36 cellular contexts compared by ENCODE assay signal in the genomic region with DNA sequence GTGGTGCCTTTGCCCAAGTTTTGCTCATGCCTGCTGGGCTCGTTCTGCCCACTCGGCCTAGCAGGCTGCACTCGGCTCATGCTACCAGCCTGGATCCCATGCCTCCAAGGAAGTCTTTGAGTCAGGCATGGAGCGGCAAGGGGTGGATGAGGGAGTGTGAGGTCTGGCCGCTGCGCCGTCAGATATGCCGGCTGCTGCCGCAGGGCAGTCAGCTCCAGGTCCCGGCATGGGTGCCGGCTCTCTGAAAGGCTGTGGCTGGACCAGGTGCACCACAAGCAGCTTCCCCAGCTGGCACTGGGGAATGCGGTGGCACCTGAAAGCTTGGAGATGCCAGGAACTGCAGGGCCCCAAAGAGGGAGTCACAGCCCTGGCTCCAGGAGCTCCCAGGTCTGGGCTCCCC.
"Had no signal": no experiment of that assay in that cellular context is flagged by ENCODE, and none has a peak within 500 bp of the region (broad histone marks: within the 10 kb centered on the region; RNA-seq: fewer than 3 reads in every experiment).

No MANE protein-coding gene starts in this region.

- DNase-seq: activated B cell treated with CpG ODN at 0.5 μM for 24 hours; activated CD4-positive, alpha-beta memory T cell treated with anti-CD3 and anti-CD28 coated beads for 36 hours; activated CD4-positive, alpha-beta T cell treated with anti-CD3 and anti-CD28 coated beads for 4 hours; activated CD4-positive, alpha-beta T cell treated with anti-CD3 and anti-CD28 coated beads, Interleukin-2, amount 10 ng/mL, durations not matched to agents 24 days and 14 days; activated CD4-positive, alpha-beta T cell treated with anti-CD3 and anti-CD28 coated beads, Interleukin-2, amount 50 U/mL, for 1 hour; activated CD4-positive, alpha-beta T cell treated with anti-CD3 and anti-CD28 coated beads, Interleukin-2, amount 50 U/mL, for 4 hours; activated CD4-positive, CD25-positive, alpha-beta regulatory T cell treated with anti-CD3 and anti-CD28 coated beads, Interleukin-2, amount 50 U/mL, for 72 hours; activated CD8-positive, alpha-beta memory T cell treated with anti-CD3 and anti-CD28 coated beads, Interleukin-2, amount 50 U/mL, for 4 hours; activated CD8-positive, alpha-beta T cell treated with anti-CD3 and anti-CD28 coated beads for 36 hours; activated effector memory CD4-positive, alpha-beta T cell treated with anti-CD3 and anti-CD28 coated beads, Interleukin-2, amount 50 U/mL, for 16 hours; activated gamma-delta T cell treated with Interleukin-2 at 50 U/mL for 16 hours; activated naive CD4-positive, alpha-beta T cell; activated naive CD4-positive, alpha-beta T cell treated with anti-CD3 and anti-CD28 coated beads for 36 hours; activated naive CD4-positive, alpha-beta T cell treated with anti-CD3 and anti-CD28 coated beads, Interleukin-2, amount 50 U/mL, for 16 hours; activated naive CD8-positive, alpha-beta T cell treated with anti-CD3 and anti-CD28 coated beads for 36 hours; activated T-cell treated with anti-CD3 and anti-CD28 coated beads for 4 hours; activated T-cell treated with anti-CD3 and anti-CD28 coated beads, Interleukin-2, amount 50 U/mL, for 1 hour; activated T-cell treated with anti-CD3 and anti-CD28 coated beads, Interleukin-2, amount 50 U/mL, for 4 hours; activated T-cell treated with anti-CD3 and anti-CD28 coated beads, Interleukin-2, amount 50 U/mL, for 72 hours; adrenal gland; amniotic stem cell; aorta; body of pancreas; brain microvascular endothelial cell; central memory CD4-positive, alpha-beta T cell; T-helper 2 cell; T-helper 9 cell had no signal

- ATAC-seq: activated CD8-positive, alpha-beta T cell treated with anti-CD3 and anti-CD28 coated beads for 36 hours; activated naive CD4-positive, alpha-beta T cell treated with anti-CD3 and anti-CD28 coated beads, Interleukin-2, amount 50 U/mL, for 72 hours; activated T-cell treated with anti-CD3 and anti-CD28 coated beads, Interleukin-2, amount 50 U/mL, for 72 hours; activated T-helper 17 cell treated with anti-CD3 and anti-CD28 coated beads, Interleukin-2, amount 50 U/mL, for 72 hours; body of pancreas had no signal

- H3K27ac Mint-ChIP-seq: activated B cell treated with CpG ODN at 0.5 μM for 24 hours; activated CD4-positive, alpha-beta memory T cell treated with anti-CD3 and anti-CD28 coated beads for 36 hours; activated CD4-positive, alpha-beta T cell treated with anti-CD3 and anti-CD28 coated beads, Interleukin-2, amount 10 ng/mL, durations not matched to agents 24 days and 14 days; activated CD8-positive, alpha-beta T cell treated with anti-CD3 and anti-CD28 coated beads for 36 hours; activated naive CD4-positive, alpha-beta T cell treated with anti-CD3 and anti-CD28 coated beads for 36 hours; activated naive CD4-positive, alpha-beta T cell treated with anti-CD3 and anti-CD28 coated beads, Interleukin-2, amount 50 U/mL, for 72 hours; activated naive CD8-positive, alpha-beta T cell treated with anti-CD3 and anti-CD28 coated beads for 36 hours; activated T-cell treated with anti-CD3 and anti-CD28 coated beads, Interleukin-2, amount 50 U/mL, for 72 hours; activated T-helper 1 cell treated with anti-CD3 and anti-CD28 coated beads, Interleukin-12 subunit alpha, Interleukin-12 subunit beta, Interleukin-2, Interleukin-4 antibody, amounts not matched to agents 30 ng/mL and 10 ng/mL and 1 ng/mL, durations not matched to agents 14 hours and 24 hours and 36 hours; activated T-helper 17 cell treated with anti-CD3 and anti-CD28 coated beads, Interleukin-2, amount 50 U/mL, for 72 hours; T-helper 1 cell treated with Interleukin-12 subunit alpha and Interleukin-12 subunit beta and Interleukin-4 antibody, amounts not matched to agents 30 μg/mL and 1 μg/mL, for 36 hours; T-helper 2 cell treated with Interferon-gamma antibody and Interleukin-4, amounts not matched to agents 5 μg/mL and 100 μg/mL, for 36 hours had no signal

- H3K4me1 Mint-ChIP-seq: activated B cell treated with CpG ODN at 0.5 μM for 24 hours; activated CD4-positive, alpha-beta T cell treated with anti-CD3 and anti-CD28 coated beads, Interleukin-2, amount 10 ng/mL, durations not matched to agents 24 days and 14 days; activated T-helper 17 cell treated with anti-CD3 and anti-CD28 coated beads, Interleukin-2, amount 50 U/mL, for 72 hours had no signal

- H3K9me3 ChIP-seq: adrenal gland, body of pancreas, breast epithelium had no signal

- H3K36me3 Mint-ChIP-seq: activated CD4-positive, alpha-beta memory T cell treated with anti-CD3 and anti-CD28 coated beads for 36 hours; activated naive CD4-positive, alpha-beta T cell treated with anti-CD3 and anti-CD28 coated beads, Interleukin-2, amount 50 U/mL, for 72 hours; activated naive CD8-positive, alpha-beta T cell treated with anti-CD3 and anti-CD28 coated beads for 36 hours had no signal

- H3K27me3 ChIP-seq: adrenal gland, body of pancreas, brain microvascular endothelial cell, breast epithelium had no signal

- H3K4me1 ChIP-seq: adrenal gland, body of pancreas, breast epithelium had no signal

- H3K4me3 Mint-ChIP-seq: activated B cell treated with CpG ODN at 0.5 μM for 24 hours; activated CD4-positive, alpha-beta memory T cell treated with anti-CD3 and anti-CD28 coated beads for 36 hours; activated CD4-positive, alpha-beta T cell treated with anti-CD3 and anti-CD28 coated beads, Interleukin-2, amount 10 ng/mL, durations not matched to agents 24 days and 14 days; activated CD8-positive, alpha-beta T cell treated with anti-CD3 and anti-CD28 coated beads for 36 hours; activated naive CD4-positive, alpha-beta T cell treated with anti-CD3 and anti-CD28 coated beads for 36 hours; activated naive CD8-positive, alpha-beta T cell treated with anti-CD3 and anti-CD28 coated beads for 36 hours; activated T-cell treated with anti-CD3 and anti-CD28 coated beads, Interleukin-2, amount 50 U/mL, for 4 hours; activated T-cell treated with anti-CD3 and anti-CD28 coated beads, Interleukin-2, amount 50 U/mL, for 72 hours; activated T-helper 1 cell treated with anti-CD3 and anti-CD28 coated beads, Interleukin-12 subunit alpha, Interleukin-12 subunit beta, Interleukin-2, Interleukin-4 antibody, amounts not matched to agents 30 ng/mL and 10 ng/mL and 1 ng/mL, durations not matched to agents 14 hours and 24 hours and 36 hours; activated T-helper 17 cell treated with anti-CD3 and anti-CD28 coated beads, Interleukin-2, amount 50 U/mL, for 72 hours; T-helper 1 cell treated with Interleukin-12 subunit alpha and Interleukin-12 subunit beta and Interleukin-4 antibody, amounts not matched to agents 30 μg/mL and 1 μg/mL, for 36 hours; T-helper 2 cell treated with Interferon-gamma antibody and Interleukin-4, amounts not matched to agents 5 μg/mL and 100 μg/mL, for 36 hours had no signal

- H3K27ac ChIP-seq: adrenal gland, body of pancreas, brain microvascular endothelial cell, breast epithelium, VCaP had no signal

- H3K27me3 Mint-ChIP-seq: activated B cell treated with CpG ODN at 0.5 μM for 24 hours; activated CD4-positive, alpha-beta memory T cell treated with anti-CD3 and anti-CD28 coated beads for 36 hours; activated T-helper 17 cell treated with anti-CD3 and anti-CD28 coated beads, Interleukin-2, amount 50 U/mL, for 72 hours had no signal

- H3K9me3 Mint-ChIP-seq: activated B cell treated with CpG ODN at 0.5 μM for 24 hours; activated CD4-positive, alpha-beta memory T cell treated with anti-CD3 and anti-CD28 coated beads for 36 hours; activated CD4-positive, alpha-beta T cell treated with anti-CD3 and anti-CD28 coated beads, Interleukin-2, amount 10 ng/mL, durations not matched to agents 24 days and 14 days; activated CD8-positive, alpha-beta T cell treated with anti-CD3 and anti-CD28 coated beads for 36 hours; activated naive CD4-positive, alpha-beta T cell treated with anti-CD3 and anti-CD28 coated beads for 36 hours; activated naive CD4-positive, alpha-beta T cell treated with anti-CD3 and anti-CD28 coated beads, Interleukin-2, amount 50 U/mL, for 72 hours; activated naive CD8-positive, alpha-beta T cell treated with anti-CD3 and anti-CD28 coated beads for 36 hours; activated T-cell treated with anti-CD3 and anti-CD28 coated beads, Interleukin-2, amount 50 U/mL, for 4 hours; activated T-cell treated with anti-CD3 and anti-CD28 coated beads, Interleukin-2, amount 50 U/mL, for 72 hours; activated T-helper 1 cell treated with anti-CD3 and anti-CD28 coated beads, Interleukin-12 subunit alpha, Interleukin-12 subunit beta, Interleukin-2, Interleukin-4 antibody, amounts not matched to agents 30 ng/mL and 10 ng/mL and 1 ng/mL, durations not matched to agents 14 hours and 24 hours and 36 hours; activated T-helper 17 cell treated with anti-CD3 and anti-CD28 coated beads, Interleukin-2, amount 50 U/mL, for 72 hours; T-helper 1 cell treated with Interleukin-12 subunit alpha and Interleukin-12 subunit beta and Interleukin-4 antibody, amounts not matched to agents 30 μg/mL and 1 μg/mL, for 36 hours; T-helper 2 cell treated with Interferon-gamma antibody and Interleukin-4, amounts not matched to agents 5 μg/mL and 100 μg/mL, for 36 hours had no signal

- FAIRE-seq: astrocyte, TTC549 had no signal

- H3K36me3 ChIP-seq: adrenal gland, brain microvascular endothelial cell, breast epithelium had no signal

- H3K4me3 ChIP-seq: adrenal gland, body of pancreas, breast epithelium had no signal
